19 cellular contexts compared by ENCODE assay signal in the genomic region with DNA sequence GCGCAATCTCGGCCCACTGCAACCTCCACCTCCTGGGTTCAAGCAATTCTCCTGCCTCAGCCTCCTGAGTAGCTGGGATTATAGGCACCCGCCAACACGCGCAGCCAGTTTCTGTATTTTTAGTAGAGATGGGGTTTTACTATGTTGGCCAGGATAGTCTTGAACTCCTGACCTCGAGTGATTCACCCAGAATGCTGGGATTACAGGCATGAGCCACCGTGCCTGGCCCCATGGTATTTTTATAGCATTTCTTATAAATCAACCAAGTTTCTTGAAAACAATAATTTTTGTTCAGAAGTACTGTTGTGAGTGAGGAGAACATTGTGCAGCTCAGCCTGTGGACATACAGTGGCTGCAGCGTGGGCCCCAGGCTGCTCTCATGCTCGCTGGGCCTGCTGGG. TPM values are rescaled to one million over a fixed set of nuclear protein-coding genes. Genes with fewer than 3 reads are reported as not detected.
A peak's percentile ranks its signal among the peaks of the same experiment; 100 is the strongest.
DNase-seq lines count a peak whose midpoint lies in the region; ATAC-seq, FAIRE-seq and TF ChIP-seq lines count a peak whose summit lies in the region.
"Had no signal": no experiment of that assay in that cellular context is flagged by ENCODE, and none has a peak within 500 bp of the region (broad histone marks: within the 10 kb centered on the region; RNA-seq: fewer than 3 reads in every experiment).

No MANE protein-coding gene starts in this region.

- no peak for FAIRE-seq in endothelial cell of umbilical vein (lab: Jason Lieb, UNC)
- FAIRE-seq: frontal cortex had no signal

- H3K9ac ChIP-seq in endothelial cell of umbilical vein (replicated peaks; ENCODE audit: extremely low read depth, insufficient read depth, low read length) (no peak overlapping the region), skeletal muscle satellite cell (ENCODE audit: low read depth, low read length) (no peak overlapping the region)

- H3K27ac ChIP-seq in SJSA1: peak overlapping the region; percentile 26; the same call in 1 of the 2 replicates
- H3K27ac ChIP-seq in endothelial cell of umbilical vein (ENCODE audit: insufficient read depth, low read depth, low read length): no peak overlapping the region
- H3K27ac ChIP-seq in left lung: no peak overlapping the region
- H3K27ac ChIP-seq in prostate gland: peak overlapping the region in 1 of 2 donors; percentile 27
- H3K27ac ChIP-seq: body of pancreas had no signal

- ATAC-seq in left lung (no peak), GM19395 (IDR thresholded peaks at IDR 0.05; ENCODE audit: unreplicated experiment) (no peak)
- ATAC-seq: body of pancreas, T-cell had no signal

- intact Hi-C loops in endothelial cell of umbilical vein (cut with micrococcal nuclease): loop anchor here (5.0 kb wide), 1 partner anchor 95 kb away; no protein-coding TSS in a partner anchor
- intact Hi-C loops in left lung (cut with DNase I): no loop called here
- intact Hi-C loops in prostate gland (cut with DNase I): no loop called here

- TF ChIP-seq CTCF in endothelial cell of umbilical vein (IDR thresholded peaks at IDR 0.05; ENCODE audit: extremely low read depth in 1 of 2, insufficient read depth in 1 of 2, low read depth in 1 of 2, low read length in 2 of 2): no peak
- no peak for TF ChIP-seq CTCF in left lung (IDR thresholded peaks at IDR 0.05)
- TF ChIP-seq CTCF in prostate gland (IDR thresholded peaks at IDR 0.05): no peak

- CTCF ChIA-PET in endothelial cell of umbilical vein (lab: Charles Lee): no interaction called here

- TF ChIP-seq POLR2A in endothelial cell of umbilical vein (IDR thresholded peaks at IDR 0.05; ENCODE audit: low read depth, low read length) (no peak), prostate gland (IDR thresholded peaks at IDR 0.05) (no peak)

- dilution Hi-C loops in endothelial cell of umbilical vein (cut with MboI; ENCODE audit: extremely low pct_ligation_motif_present, low sequenced_read_pairs): no loop called here

- H3K27me3 ChIP-seq in SJSA1 (replicated peaks): no peaks in the 10 kb centered on the region
- H3K27me3 ChIP-seq in endothelial cell of umbilical vein (ENCODE audit: control insufficient read depth in 2 of 2, insufficient read depth in 2 of 2, low read length in 2 of 2): no peaks in the 10 kb centered on the region
- no peaks in the 10 kb centered on the region for H3K27me3 ChIP-seq in skeletal muscle satellite cell (ENCODE audit: control insufficient read depth, insufficient read depth, low read length)
- H3K27me3 ChIP-seq in left lung: no peaks in the 10 kb centered on the region
- no peaks in the 10 kb centered on the region for H3K27me3 ChIP-seq in prostate gland (replicated peaks; ENCODE audit: insufficient read depth)
- H3K27me3 ChIP-seq: body of pancreas, thyroid gland had no signal

- no peaks in the 10 kb centered on the region for H4K20me1 ChIP-seq in endothelial cell of umbilical vein (replicated peaks; ENCODE audit: control insufficient read depth, extremely low read depth, insufficient read depth, low read length)

- no peak overlapping the region for H2AFZ ChIP-seq in endothelial cell of umbilical vein (ENCODE audit: low read depth, low read length)

- BruUV-seq in endothelial cell of umbilical vein (replicated peaks; lab: Mats Ljungman, UMichigan): no TSS peak

- POLR2A ChIA-PET in endothelial cell of umbilical vein (lab: Charles Lee): no interaction called here

- H3K4me3 ChIP-seq in SJSA1 (no peak overlapping the region), endothelial cell of umbilical vein (replicated peaks in 1 of 3; ENCODE audit: insufficient read depth in 1 of 3, low read depth in 1 of 3, low read length in 3 of 3) (no peak overlapping the region), skeletal muscle satellite cell (ENCODE audit: low read length) (no peak overlapping the region), left lung (no peak overlapping the region), prostate gland (no peak overlapping the region)
- H3K4me3 ChIP-seq: body of pancreas, thyroid gland had no signal

- H3K36me3 ChIP-seq in SJSA1 (peaks cover 76% of the 10 kb centered on the region), endothelial cell of umbilical vein (ENCODE audit: control insufficient read depth in 2 of 2, extremely low read depth in 1 of 2, insufficient read depth in 2 of 2, low read length in 2 of 2) (peaks cover 6 to 24% of the 10 kb centered on the region in 2 experiments), skeletal muscle satellite cell (ENCODE audit: insufficient read depth, low read length) (peaks cover 25% of the 10 kb centered on the region), left lung (no peaks in the 10 kb centered on the region), prostate gland (no peaks in the 10 kb centered on the region)
- H3K36me3 ChIP-seq: thyroid gland had no signal

- DNase-seq in EH (ENCODE audit: low read depth) (peak; percentile 88), SJSA1 (ENCODE audit: low read depth in 1 of 2, low spot score in 2 of 2) (peak in 1 of 2 experiments; percentile 54), endothelial cell of umbilical vein (ENCODE audit: low read depth, low spot score) (no peak), left lung (no peak), germinal center (ENCODE audit: low spot score) (no peak), prostate gland (ENCODE audit: low spot score) (no peak)
- DNase-seq: activated gamma-delta T cell; body of pancreas; Caco-2; effector CD4-positive, alpha-beta T cell; GF-D8; mammary epithelial cell; NCI-H2171 treated with DMSO at 0.1 percent for 48 hours; stimulated activated CD4-positive, alpha-beta T cell treated with anti-CD3 and anti-CD28 coated beads, Interleukin-2, amount 100 ng/mL, for 24 hours; T-cell; thyroid gland had no signal

- H3K9me3 ChIP-seq in SJSA1 (replicated peaks) (no peaks in the 10 kb centered on the region), endothelial cell of umbilical vein (replicated peaks; ENCODE audit: control insufficient read depth, insufficient read depth, low read length) (no peaks in the 10 kb centered on the region), skeletal muscle satellite cell (replicated peaks; ENCODE audit: low read length) (no peaks in the 10 kb centered on the region), left lung (no peaks in the 10 kb centered on the region), prostate gland (no peaks in the 10 kb centered on the region)
- H3K9me3 ChIP-seq: body of pancreas, Caco-2, thyroid gland had no signal

- H3K4me2 ChIP-seq in endothelial cell of umbilical vein (ENCODE audit: insufficient read depth, low read length) (no peak overlapping the region), skeletal muscle satellite cell (ENCODE audit: low read length) (peak overlapping the region; percentile 20)

- H3K4me1 ChIP-seq in SJSA1 (replicated peaks) (peaks cover 65% of the 10 kb centered on the region), endothelial cell of umbilical vein (ENCODE audit: control insufficient read depth, extremely low read depth, insufficient read depth, low read length) (peaks cover 45% of the 10 kb centered on the region), skeletal muscle satellite cell (ENCODE audit: control insufficient read depth, insufficient read depth, low read length) (peaks cover 65% of the 10 kb centered on the region), left lung (no peaks in the 10 kb centered on the region), prostate gland (replicated peaks) (no peaks in the 10 kb centered on the region)
- H3K4me1 ChIP-seq: Caco-2, thyroid gland had no signal

- WGBS in prostate gland: 79% methylated on average over 9 of the region's 9 CpGs

- peaks cover 2% of the 10 kb centered on the region for H3K9me1 ChIP-seq in endothelial cell of umbilical vein (replicated peaks; ENCODE audit: control insufficient read depth, extremely low read depth, insufficient read depth, low read length)

- peaks cover 94% of the 10 kb centered on the region for H3K79me2 ChIP-seq in endothelial cell of umbilical vein (ENCODE audit: control insufficient read depth, insufficient read depth, low read length)

TF ChIP-seq in endothelial cell of umbilical vein, 7 proteins besides CTCF, POLR2A, EP300 and RAD21:
- TF ChIP-seq FOS (IDR thresholded peaks at IDR 0.05; ENCODE audit: borderline replicate concordance, insufficient read depth, low read length) (peak; percentile 12), MYC (IDR thresholded peaks at IDR 0.05; ENCODE audit: low read depth, low read length) (no peak), JUN (IDR thresholded peaks at IDR 0.05; ENCODE audit: borderline replicate concordance, insufficient read depth, insufficient read length, low read depth) (no peak)
TF ChIP-seq in endothelial cell of umbilical vein: peak in this region for 1.

RNA-seq across cellular contexts. Expression of a gene that starts 45.2 kb away (rescaled TPM):
- total RNA-seq in SJSA1 (2014; rRNA removed; shearing (Covaris generic)): 93.8 and 195 TPM in 2 replicates
- total RNA-seq in endothelial cell of umbilical vein (262 and 263 TPM in 2 replicates), left lung (10 to 100 TPM; 53.0 to 62.6 TPM), prostate gland (100 to 1,000 TPM in 1 of 2 donors, 10 to 100 TPM in 1; 99.6 to 515 TPM)
- polyA plus RNA-seq in endothelial cell of umbilical vein: 50.8 and 55.9 TPM in 2 replicates
- 38.6 and 41.2 TPM in 2 replicates for polyA plus RNA-seq in endothelial cell of umbilical vein (2011; cell fraction: cytosol; rRNA removed)
- polyA plus RNA-seq in endothelial cell of umbilical vein (2011; cell fraction: nucleus; rRNA removed): 57.7 and 62.1 TPM in 2 replicates
- polyA plus RNA-seq in endothelial cell of umbilical vein (2012): 61.2 and 80.8 TPM in 2 replicates
- polyA minus RNA-seq in endothelial cell of umbilical vein: 303 and 314 TPM in 2 replicates
- polyA minus RNA-seq in endothelial cell of umbilical vein (2011; cell fraction: cytosol; rRNA and poly(A)+ RNA removed): not detected
- 184 and 190 TPM in 2 replicates for polyA minus RNA-seq in endothelial cell of umbilical vein (2011; cell fraction: nucleus; rRNA and poly(A)+ RNA removed)
- 197 and 223 TPM in 2 replicates for total RNA-seq in skeletal muscle satellite cell (2012; rRNA removed)
